15 cellular contexts compared by ENCODE assay signal in genomic region chr11:9774109-9774508, GRCh38.
"Had no signal": no experiment of that assay in that cellular context is flagged by ENCODE, and none has a peak within 500 bp of the region (broad histone marks: within the 10 kb centered on the region; RNA-seq: fewer than 3 reads in every experiment).

No MANE protein-coding gene starts in this region.

- H3K9me3 ChIP-seq: adrenal gland, body of pancreas, pancreas, uterus had no signal

- H3K4me3 ChIP-seq: adrenal gland, body of pancreas, dorsolateral prefrontal cortex, pancreas, skin epidermis, uterus had no signal

- H3K27me3 Mint-ChIP-seq: activated CD4-positive, alpha-beta T cell treated with anti-CD3 and anti-CD28 coated beads, Interleukin-2, amount 10 ng/mL, durations not matched to agents 7 days and 5 days; T-helper 17 cell had no signal

- ATAC-seq: body of pancreas, T-helper 17 cell had no signal

- H3K27ac Mint-ChIP-seq: activated CD4-positive, alpha-beta T cell treated with anti-CD3 and anti-CD28 coated beads, Interleukin-2, amount 10 ng/mL, durations not matched to agents 7 days and 5 days; activated naive CD4-positive, alpha-beta T cell treated with anti-CD3 and anti-CD28 coated beads for 36 hours; immature natural killer cell; T-helper 17 cell had no signal

- H3K4me3 Mint-ChIP-seq: activated CD4-positive, alpha-beta T cell treated with anti-CD3 and anti-CD28 coated beads, Interleukin-2, amount 10 ng/mL, durations not matched to agents 7 days and 5 days; activated naive CD4-positive, alpha-beta T cell treated with anti-CD3 and anti-CD28 coated beads for 36 hours; immature natural killer cell; T-helper 17 cell had no signal

- H3K27me3 ChIP-seq: adrenal gland, body of pancreas, dorsolateral prefrontal cortex, pancreas, uterus had no signal

- H3K4me1 ChIP-seq: pancreas, uterus had no signal

- DNase-seq: activated CD4-positive, alpha-beta T cell treated with anti-CD3 and anti-CD28 coated beads, Interleukin-2, amount 10 ng/mL, durations not matched to agents 7 days and 5 days; activated CD4-positive, CD25-positive, alpha-beta regulatory T cell; activated CD8-positive, alpha-beta memory T cell treated with anti-CD3 and anti-CD28 coated beads for 24 hours; activated naive CD4-positive, alpha-beta T cell treated with anti-CD3 and anti-CD28 coated beads for 36 hours; body of pancreas; cerebellar nuclear complex; dorsolateral prefrontal cortex; glutamatergic neuron; immature natural killer cell; pancreas; stimulated activated CD4-positive, alpha-beta T cell treated with anti-CD3 and anti-CD28 coated beads, Interleukin-4, amount 100 ng/mL, for 4 hours; T-helper 17 cell; uterus had no signal

- H3K9me3 Mint-ChIP-seq: activated CD4-positive, alpha-beta T cell treated with anti-CD3 and anti-CD28 coated beads, Interleukin-2, amount 10 ng/mL, durations not matched to agents 7 days and 5 days; activated naive CD4-positive, alpha-beta T cell treated with anti-CD3 and anti-CD28 coated beads for 36 hours; immature natural killer cell had no signal

- H3K27ac ChIP-seq: body of pancreas, pancreas, uterus had no signal

- H3K36me3 ChIP-seq: pancreas, uterus had no signal

- H3K4me1 Mint-ChIP-seq: activated CD4-positive, alpha-beta T cell treated with anti-CD3 and anti-CD28 coated beads, Interleukin-2, amount 10 ng/mL, durations not matched to agents 7 days and 5 days; immature natural killer cell; T-helper 17 cell had no signal

- FAIRE-seq: pancreas had no signal
